Comparison of ENCODE assay signal across 12 cellular contexts in genomic region chr4:168864831-168865541, GRCh38.
A peak's percentile ranks its signal among the peaks of the same experiment; 100 is the strongest.
DNase-seq lines count a peak whose midpoint lies in the region; ATAC-seq and TF ChIP-seq lines count a peak whose summit lies in the region.
"Had no signal": no experiment of that assay in that cellular context is flagged by ENCODE, and none has a peak within 500 bp of the region (broad histone marks: within the 10 kb centered on the region; RNA-seq: fewer than 3 reads in every experiment).

No MANE protein-coding gene starts in this region.

- BruUV-seq in A673 (replicated peaks; lab: Mats Ljungman, UMichigan) (no TSS peak), mammary epithelial cell (replicated peaks; lab: Mats Ljungman, UMichigan) (no TSS peak)

- in situ Hi-C loops in mammary epithelial cell (cut with MboI; ENCODE audit: low sequenced_read_pairs in 2 of 2) = no loop called here

- dilution Hi-C loops in mammary epithelial cell (cut with HindIII; ENCODE audit: low sequenced_read_pairs) = no loop called here

- H3K4me1 ChIP-seq in A673 (ENCODE audit: insufficient read depth, low read length, poor library complexity, severe bottlenecking) = peaks cover 22% of the 10 kb centered on the region
- H3K4me1 ChIP-seq in HUES64 (ENCODE audit: insufficient read depth, low read length) = peaks cover 16% of the 10 kb centered on the region
- peaks cover 31% of the 10 kb centered on the region for H3K4me1 ChIP-seq in mammary epithelial cell (ENCODE audit: insufficient read depth, low read length)
- H3K4me1 ChIP-seq in right lobe of liver = no peaks in the 10 kb centered on the region

- no peak overlapping the region for H3K4me2 ChIP-seq in mammary epithelial cell (ENCODE audit: insufficient read depth, low read depth, low read length)
- H3K4me2 ChIP-seq: KMS-11 had no signal

- ATAC-seq in right lobe of liver = peak; percentile 17 to 61 (median 42)
- no peak for ATAC-seq in GM21381 (IDR thresholded peaks at IDR 0.05; ENCODE audit: unreplicated experiment)

- no peaks in the 10 kb centered on the region for H3K36me3 ChIP-seq in A673 (ENCODE audit: insufficient read depth, low read length, poor library complexity, severe bottlenecking)
- peaks cover 13% of the 10 kb centered on the region; the same call in 1 of the 2 replicates for H3K36me3 ChIP-seq in HUES64 (ENCODE audit: insufficient read depth, low read length)
- H3K36me3 ChIP-seq in mammary epithelial cell (ENCODE audit: insufficient read depth, low read length) = peaks cover 14% of the 10 kb centered on the region
- H3K36me3 ChIP-seq in right lobe of liver = no peaks in the 10 kb centered on the region

- H3K79me2 ChIP-seq in mammary epithelial cell (ENCODE audit: insufficient read depth, low read length) = peaks cover 98% of the 10 kb centered on the region

- peaks cover 5% of the 10 kb centered on the region for H4K20me1 ChIP-seq in mammary epithelial cell (ENCODE audit: insufficient read depth, low read length)

- H3K4me3 ChIP-seq in A673 (ENCODE audit: low read depth, low read length, poor library complexity, severe bottlenecking) = no peak overlapping the region
- H3K4me3 ChIP-seq in HUES64 (ENCODE audit: low read length) = no peak overlapping the region
- no peak overlapping the region for H3K4me3 ChIP-seq in mammary epithelial cell (replicated peaks in 1 of 3; ENCODE audit: insufficient read depth in 1 of 3, low read depth in 2 of 3, low read length in 3 of 3)
- no peak overlapping the region for H3K4me3 ChIP-seq in right lobe of liver

- WGBS in HUES64 = 39% methylated on average over 4 of the region's 5 CpGs
- 30% methylated on average over 5 of the region's 5 CpGs for WGBS in mammary epithelial cell (ENCODE audit: low coverage, missing lambda C conversion rate)
- 77% methylated on average over 5 of the region's 5 CpGs for WGBS in right lobe of liver (ENCODE audit: insufficient coverage, low coverage, low lambda C conversion rate, missing lambda C conversion rate)

- H3K9me3 ChIP-seq in A673 (ENCODE audit: low read depth, low read length, poor library complexity, severe bottlenecking) (no peaks in the 10 kb centered on the region), HUES64 (ENCODE audit: insufficient read depth, low read depth, low read length) (no peaks in the 10 kb centered on the region; the same call in 1 of the 2 replicates), mammary epithelial cell (replicated peaks; ENCODE audit: insufficient read depth, low read length) (no peaks in the 10 kb centered on the region), right lobe of liver (no peaks in the 10 kb centered on the region)

- intact Hi-C loops in A673 (cut with micrococcal nuclease; ENCODE audit: unreplicated experiment) = no loop called here
- intact Hi-C loops in mammary epithelial cell (cut with micrococcal nuclease) = no loop called here
- intact Hi-C loops in right lobe of liver (cut with DNase I) = no loop called here

- TF ChIP-seq POLR2A in right lobe of liver (IDR thresholded peaks at IDR 0.05) = no peak

- H3K27me3 ChIP-seq in A673 (replicated peaks; ENCODE audit: insufficient read depth, low read depth, low read length, poor library complexity) = no peaks in the 10 kb centered on the region
- no peaks in the 10 kb centered on the region for H3K27me3 ChIP-seq in HUES64 (ENCODE audit: insufficient read depth, low read length)
- no peaks in the 10 kb centered on the region for H3K27me3 ChIP-seq in mammary epithelial cell (ENCODE audit: insufficient read depth, low read length)
- no peaks in the 10 kb centered on the region for H3K27me3 ChIP-seq in right lobe of liver

- H2AFZ ChIP-seq in mammary epithelial cell (ENCODE audit: low read depth, low read length) = no peak overlapping the region

- DNase-seq in A673 (ENCODE audit: low spot score) (no peak), mammary epithelial cell (peak; percentile 28), right lobe of liver (no peak), NCI-H2029 treated with DMSO at 0.1 percent for 48 hours (lab: John Stamatoyannopoulos, UW) (no peak), NCI-H1930 (lab: John Stamatoyannopoulos, UW) (no peak), anterior cingulate cortex (lab: John Stamatoyannopoulos, UW) (no peak)
- DNase-seq: caudate nucleus; CD4-positive, CD25-positive, alpha-beta regulatory T cell; stimulated activated CD4-positive, alpha-beta T cell treated with anti-CD3 and anti-CD28 coated beads, Interleukin-12 subunit alpha, Interleukin-12 subunit beta, amount 100 ng/mL, for 4 hours had no signal

- TF ChIP-seq CTCF in A673 (conservative IDR thresholded peaks at IDR 0.05; ENCODE audit: low read depth, low read length) (peak; percentile 32; the same call in 1 of the 2 replicates), mammary epithelial cell (conservative IDR thresholded peaks at IDR 0.05 in 1 of 2, IDR thresholded peaks at IDR 0.05 in 1 of 2; ENCODE audit: extremely low read depth in 1 of 2, insufficient read depth in 1 of 2, low read depth in 1 of 2, low read length in 2 of 2) (peak in 1 of 2 donors; percentile 16), right lobe of liver (IDR thresholded peaks at IDR 0.05) (peak in 2 of 4 donors; percentile 12 to 15)

- POLR2A ChIA-PET in A673 (lab: Charles Lee; ENCODE audit: low non-redundant PET) = no interaction called here

- CTCF ChIA-PET in A673 (lab: Charles Lee) (no interaction called here), mammary epithelial cell (lab: Charles Lee; ENCODE audit: low non-redundant PET) (no interaction called here)

- H3K9ac ChIP-seq in HUES64 (ENCODE audit: low read depth, low read length) (no peak overlapping the region), mammary epithelial cell (ENCODE audit: insufficient read depth, low read length) (no peak overlapping the region)
- H3K9ac ChIP-seq: KMS-11 had no signal

- H3K27ac ChIP-seq in A673 (ENCODE audit: low read depth, low read length, poor library complexity, severe bottlenecking) (no peak overlapping the region), HUES64 (ENCODE audit: low read depth, low read length) (peak overlapping the region; percentile 72; the same call in 1 of the 2 replicates), mammary epithelial cell (ENCODE audit: insufficient read depth, low read depth, low read length) (no peak overlapping the region), right lobe of liver (no peak overlapping the region)
- H3K27ac ChIP-seq: KMS-11 had no signal
